ENCODE assay signal across 15 cellular contexts in genomic region chr7:99083733-99084132, GRCh38.
"Had no signal": no experiment of that assay in that cellular context is flagged by ENCODE, and none has a peak within 500 bp of the region (broad histone marks: within the 10 kb centered on the region; RNA-seq: fewer than 3 reads in every experiment).

No MANE protein-coding gene starts in this region.

- H3K4me3 ChIP-seq: colonic mucosa, gastrocnemius medialis, heart right ventricle, left lung, sigmoid colon, upper lobe of right lung had no signal

- H3K27ac Mint-ChIP-seq: activated CD8-positive, alpha-beta T cell treated with anti-CD3 and anti-CD28 coated beads for 36 hours; stimulated activated naive CD8-positive, alpha-beta T cell treated with anti-CD3 and anti-CD28 coated beads, Interleukin-15, Interleukin-2, amounts not matched to agents 100 ng/mL and 50 ng/mL, for 24 hours had no signal

- H3K27me3 Mint-ChIP-seq: activated CD8-positive, alpha-beta T cell treated with anti-CD3 and anti-CD28 coated beads for 36 hours; stimulated activated naive CD8-positive, alpha-beta T cell treated with anti-CD3 and anti-CD28 coated beads, Interleukin-15, Interleukin-2, amounts not matched to agents 100 ng/mL and 50 ng/mL, for 24 hours had no signal

- ATAC-seq: activated CD8-positive, alpha-beta T cell treated with anti-CD3 and anti-CD28 coated beads for 36 hours; gastrocnemius medialis; heart right ventricle; left lung; upper lobe of right lung had no signal

- DNase-seq: activated CD8-positive, alpha-beta T cell treated with anti-CD3 and anti-CD28 coated beads for 36 hours; activated naive CD4-positive, alpha-beta T cell treated with Interleukin-2 at 50 U/mL for 16 hours; caudate nucleus; colonic mucosa; effector memory CD4-positive, alpha-beta T cell; gastrocnemius medialis; heart right ventricle; islet precursor cell; left lung; mesendoderm; sigmoid colon; stimulated activated CD4-positive, alpha-beta T cell treated with anti-CD3 and anti-CD28 coated beads, Interleukin-4, amount 100 ng/mL, for 24 hours; T-helper 2 cell; upper lobe of right lung had no signal

- H3K4me3 Mint-ChIP-seq: activated CD8-positive, alpha-beta T cell treated with anti-CD3 and anti-CD28 coated beads for 36 hours; stimulated activated naive CD8-positive, alpha-beta T cell treated with anti-CD3 and anti-CD28 coated beads, Interleukin-15, Interleukin-2, amounts not matched to agents 100 ng/mL and 50 ng/mL, for 24 hours had no signal

- H3K27ac ChIP-seq: colonic mucosa, gastrocnemius medialis, heart right ventricle, left lung, sigmoid colon, upper lobe of right lung had no signal

- H3K27me3 ChIP-seq: colonic mucosa, gastrocnemius medialis, heart right ventricle, left lung, sigmoid colon, upper lobe of right lung had no signal

- H3K9me3 Mint-ChIP-seq: stimulated activated naive CD8-positive, alpha-beta T cell treated with anti-CD3 and anti-CD28 coated beads, Interleukin-15, Interleukin-2, amounts not matched to agents 100 ng/mL and 50 ng/mL, for 24 hours had no signal

- H3K36me3 ChIP-seq: colonic mucosa, gastrocnemius medialis, sigmoid colon, upper lobe of right lung had no signal
